ENCODE assay signal across 24 cellular contexts in the genomic region with DNA sequence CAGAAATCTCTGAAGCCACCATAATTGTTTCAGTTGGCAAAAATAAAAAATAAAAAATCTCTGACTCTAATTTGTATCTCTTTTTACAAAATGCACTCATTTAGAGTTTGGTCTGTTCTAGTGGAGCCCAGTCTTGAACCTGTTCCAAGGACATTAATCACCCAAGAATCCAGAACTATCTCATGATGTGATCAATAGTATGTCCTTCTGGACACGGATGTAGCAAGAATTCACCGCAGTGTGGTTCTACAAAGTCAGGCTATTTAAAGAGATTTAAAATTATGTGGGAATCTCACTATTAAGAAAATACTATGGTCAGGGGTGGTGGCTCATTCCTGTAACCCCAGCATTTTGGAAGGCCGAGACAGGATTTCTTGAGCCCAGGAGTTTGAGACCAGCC. TPM values are rescaled to one million over a fixed set of nuclear protein-coding genes. Genes with fewer than 3 reads are reported as not detected.
"Had no signal": no experiment of that assay in that cellular context is flagged by ENCODE, and none has a peak within 500 bp of the region (broad histone marks: within the 10 kb centered on the region; RNA-seq: fewer than 3 reads in every experiment).

No MANE protein-coding gene starts in this region.

- H3K4me1 Mint-ChIP-seq: activated CD4-positive, alpha-beta T cell treated with anti-CD3 and anti-CD28 coated beads, Interleukin-2, amount 10 ng/mL, durations not matched to agents 24 days and 14 days; activated naive CD4-positive, alpha-beta T cell treated with anti-CD3 and anti-CD28 coated beads, Interleukin-2, amount 50 U/mL, for 24 hours; T-helper 17 cell had no signal

- DNase-seq: activated CD4-positive, alpha-beta memory T cell treated with anti-CD3 and anti-CD28 coated beads for 36 hours; activated CD4-positive, alpha-beta T cell treated with anti-CD3 and anti-CD28 coated beads, Interleukin-2, amount 10 ng/mL, durations not matched to agents 24 days and 14 days; activated CD4-positive, CD25-positive, alpha-beta regulatory T cell treated with anti-CD3 and anti-CD28 coated beads, Interleukin-2, amount 50 U/mL, for 72 hours; activated CD8-positive, alpha-beta memory T cell treated with anti-CD3 and anti-CD28 coated beads, Interleukin-2, amount 50 U/mL, for 48 hours; activated T-cell treated with anti-CD3 and anti-CD28 coated beads, Interleukin-2, amount 50 U/mL, for 24 hours; aorta; brain microvascular endothelial cell; foreskin melanocyte; left lung; lower lobe of right lung; mesenchymal stem cell; stimulated activated CD4-positive, alpha-beta T cell treated with anti-CD3 and anti-CD28 coated beads, Interleukin-2, amount 100 ng/mL, for 48 hours; stimulated activated naive CD4-positive, alpha-beta T cell treated with Interleukin-2 at 50 U/mL for 16 hours; T-helper 17 cell; T1000 had no signal

- H3K27ac Mint-ChIP-seq: activated CD4-positive, alpha-beta memory T cell treated with anti-CD3 and anti-CD28 coated beads for 36 hours; activated CD4-positive, alpha-beta T cell treated with anti-CD3 and anti-CD28 coated beads, Interleukin-2, amount 10 ng/mL, durations not matched to agents 24 days and 14 days; activated naive CD4-positive, alpha-beta T cell treated with anti-CD3 and anti-CD28 coated beads, Interleukin-2, amount 50 U/mL, for 24 hours; activated T-cell treated with anti-CD3 and anti-CD28 coated beads, Interleukin-2, amount 50 U/mL, for 24 hours; activated T-helper 2 cell treated with anti-CD3 and anti-CD28 coated beads, Interferon-gamma antibody, Interleukin-2, Interleukin-4, amounts not matched to agents 10 μg/mL and 5 μg/mL and 100 μg/mL, durations not matched to agents 14 hours and 24 hours and 36 hours; natural killer cell treated with Interleukin-12 subunit alpha and Interleukin-12 subunit beta and Interleukin-15 and Interleukin-18, amount 100 ng/mL, for 72 hours; T-helper 17 cell had no signal

- H3K27me3 ChIP-seq: brain microvascular endothelial cell, left lung, right atrium auricular region, tibial nerve had no signal

- H3K27ac ChIP-seq: brain microvascular endothelial cell, coronary artery, left lung, lower lobe of right lung, right atrium auricular region, tibial nerve had no signal

- H3K4me3 Mint-ChIP-seq: activated CD4-positive, alpha-beta memory T cell treated with anti-CD3 and anti-CD28 coated beads for 36 hours; activated CD4-positive, alpha-beta T cell treated with anti-CD3 and anti-CD28 coated beads, Interleukin-2, amount 10 ng/mL, durations not matched to agents 24 days and 14 days; activated naive CD4-positive, alpha-beta T cell treated with anti-CD3 and anti-CD28 coated beads, Interleukin-2, amount 50 U/mL, for 24 hours; activated T-cell treated with anti-CD3 and anti-CD28 coated beads, Interleukin-2, amount 50 U/mL, for 24 hours; natural killer cell treated with Interleukin-12 subunit alpha and Interleukin-12 subunit beta and Interleukin-15 and Interleukin-18, amount 100 ng/mL, for 72 hours; T-helper 17 cell had no signal

- H3K36me3 Mint-ChIP-seq: activated CD4-positive, alpha-beta memory T cell treated with anti-CD3 and anti-CD28 coated beads for 36 hours; activated naive CD4-positive, alpha-beta T cell treated with anti-CD3 and anti-CD28 coated beads, Interleukin-2, amount 50 U/mL, for 24 hours; natural killer cell treated with Interleukin-12 subunit alpha and Interleukin-12 subunit beta and Interleukin-15 and Interleukin-18, amount 100 ng/mL, for 72 hours had no signal

- H3K36me3 ChIP-seq: brain microvascular endothelial cell, left lung, lower lobe of right lung, right atrium auricular region, tibial nerve had no signal

- ATAC-seq: left lung; lower lobe of right lung; natural killer cell treated with Interleukin-12 subunit alpha and Interleukin-12 subunit beta and Interleukin-15 and Interleukin-18, amount 100 ng/mL, for 72 hours; T-helper 17 cell had no signal

- H3K4me3 ChIP-seq: coronary artery, left lung, lower lobe of right lung, right atrium auricular region, tibial nerve had no signal

- H3K9me3 ChIP-seq: left lung, lower lobe of right lung, right atrium auricular region, tibial nerve had no signal

- H3K4me1 ChIP-seq: left lung, lower lobe of right lung, right atrium auricular region had no signal

- H3K9me3 Mint-ChIP-seq: activated CD4-positive, alpha-beta memory T cell treated with anti-CD3 and anti-CD28 coated beads for 36 hours; activated CD4-positive, alpha-beta T cell treated with anti-CD3 and anti-CD28 coated beads, Interleukin-2, amount 10 ng/mL, durations not matched to agents 24 days and 14 days; activated naive CD4-positive, alpha-beta T cell treated with anti-CD3 and anti-CD28 coated beads, Interleukin-2, amount 50 U/mL, for 24 hours; activated T-cell treated with anti-CD3 and anti-CD28 coated beads, Interleukin-2, amount 50 U/mL, for 24 hours; activated T-helper 2 cell treated with anti-CD3 and anti-CD28 coated beads, Interferon-gamma antibody, Interleukin-2, Interleukin-4, amounts not matched to agents 10 μg/mL and 5 μg/mL and 100 μg/mL, durations not matched to agents 14 hours and 24 hours and 36 hours; natural killer cell treated with Interleukin-12 subunit alpha and Interleukin-12 subunit beta and Interleukin-15 and Interleukin-18, amount 100 ng/mL, for 72 hours had no signal

RNA-seq across cellular contexts. Expression of a gene that starts 21.8 kb away (rescaled TPM):
- total RNA-seq: activated CD4-positive, alpha-beta memory T cell treated with anti-CD3 and anti-CD28 coated beads for 36 hours; activated CD4-positive, alpha-beta T cell treated with anti-CD3 and anti-CD28 coated beads, Interleukin-2, amount 10 ng/mL, durations not matched to agents 24 days and 14 days; activated T-helper 2 cell treated with anti-CD3 and anti-CD28 coated beads, Interferon-gamma antibody, Interleukin-2, Interleukin-4, amounts not matched to agents 10 μg/mL and 5 μg/mL and 100 μg/mL, durations not matched to agents 14 hours and 24 hours and 36 hours; cardiac septum; endothelial cell of umbilical vein; mononuclear cell; natural killer cell treated with Interleukin-12 subunit alpha and Interleukin-12 subunit beta and Interleukin-15 and Interleukin-18, amount 100 ng/mL, for 72 hours; T-helper 17 cell had no signal
